Comparison of ENCODE assay signal across 26 cellular contexts in genomic region chr2:18369750-18370149, GRCh38.
DNase-seq lines count a peak whose midpoint lies in the region; ATAC-seq and TF ChIP-seq lines count a peak whose summit lies in the region.
"Had no signal": no experiment of that assay in that cellular context is flagged by ENCODE, and none has a peak within 500 bp of the region (broad histone marks: within the 10 kb centered on the region; RNA-seq: fewer than 3 reads in every experiment).

No MANE protein-coding gene starts in this region.

- H3K9me2 ChIP-seq in SK-N-SH, result no peaks in the 10 kb centered on the region

- no peaks in the 10 kb centered on the region for H3K36me3 ChIP-seq in SK-N-SH (replicated peaks in 1 of 2; ENCODE audit: control insufficient read depth in 1 of 2, insufficient read depth in 2 of 2, low read length in 1 of 2)
- H3K36me3 ChIP-seq: sigmoid colon, transverse colon had no signal

- no peaks in the 10 kb centered on the region for H3K9me3 Mint-ChIP-seq in CD4-positive, alpha-beta T cell
- H3K9me3 Mint-ChIP-seq: activated CD8-positive, alpha-beta T cell treated with anti-CD3 and anti-CD28 coated beads for 36 hours; CD8-positive, alpha-beta T cell; T-cell had no signal

- H3K79me2 ChIP-seq in SK-N-SH (ENCODE audit: insufficient read depth), result no peaks in the 10 kb centered on the region

- intact Hi-C loops in CD4-positive, alpha-beta T cell (cut with DNase I, micrococcal nuclease), result no loop called here

- ATAC-seq in SK-N-SH treated with all-trans-retinoic acid at 6 μM for 48 hours (no peak), GM21723 (IDR thresholded peaks at IDR 0.05; ENCODE audit: unreplicated experiment) (no peak)
- no peak for ATAC-seq in CD4-positive, alpha-beta T cell (ENCODE audit: poor library complexity)
- ATAC-seq: activated CD8-positive, alpha-beta T cell treated with anti-CD3 and anti-CD28 coated beads for 36 hours; CD8-positive, alpha-beta T cell; T-cell had no signal

- DNase-seq in SK-N-SH, result no peak
- peak; percentile 67 for DNase-seq in amniotic epithelial cell (ENCODE audit: low read depth)
- peak; percentile 70 for DNase-seq in fibroblast of pulmonary artery (ENCODE audit: low read depth)
- DNase-seq in CD4-positive, alpha-beta T cell, result no peak
- no peak for DNase-seq in cerebellum (ENCODE audit: low spot score)
- no peak for DNase-seq in NCI-H1048 (lab: John Stamatoyannopoulos, UW)
- DNase-seq: activated CD4-positive, CD25-positive, alpha-beta regulatory T cell treated with anti-CD3 and anti-CD28 coated beads, Interleukin-2, amount 50 U/mL, for 72 hours; activated CD8-positive, alpha-beta T cell treated with anti-CD3 and anti-CD28 coated beads for 36 hours; activated effector memory CD4-positive, alpha-beta T cell treated with anti-CD3 and anti-CD28 coated beads, Interleukin-2, amount 50 U/mL, for 16 hours; AML-193; CD8-positive, alpha-beta T cell; DMS153; GF-D8; head of caudate nucleus; mammary epithelial cell; NCI-H187 treated with DMSO at 0.1 percent for 48 hours; NCI-H69; posterior cingulate gyrus; SHP77; sigmoid colon; T-cell; transverse colon had no signal

- POLR2A ChIA-PET in SK-N-SH (lab: Yijun Ruan, JAX), result no interaction called here
- POLR2A ChIA-PET in CD4-positive, alpha-beta T cell (lab: Charles Lee), result no interaction called here

- H3K4me3 ChIP-seq in SK-N-SH (ENCODE audit: low read depth in 2 of 2, low read length in 1 of 2) (no peak overlapping the region), fibroblast of pulmonary artery (replicated peaks; ENCODE audit: low read depth, low read length) (no peak overlapping the region)
- H3K4me3 ChIP-seq: sigmoid colon, transverse colon had no signal

- no peak overlapping the region for H2AFZ ChIP-seq in SK-N-SH (ENCODE audit: low read depth)

- 16% methylated on average over 2 of the region's 2 CpGs for WGBS in SK-N-SH (ENCODE audit: low lambda C conversion rate)

- no peaks in the 10 kb centered on the region for H3K36me3 Mint-ChIP-seq in CD4-positive, alpha-beta T cell (ENCODE audit: low read depth)
- H3K36me3 Mint-ChIP-seq: brain; CD8-positive, alpha-beta T cell; T-cell had no signal

- H3K4me2 ChIP-seq in SK-N-SH, result no peak overlapping the region

- H3K4me1 ChIP-seq in SK-N-SH (ENCODE audit: control insufficient read depth in 1 of 2, insufficient read depth in 2 of 2, low read depth in 1 of 2, low read length in 1 of 2), result no peaks in the 10 kb centered on the region; a peak in 1 of 4 replicates
- H3K4me1 ChIP-seq: transverse colon had no signal

- H3K9me3 ChIP-seq in SK-N-SH, result no peaks in the 10 kb centered on the region
- H3K9me3 ChIP-seq in CD4-positive, alpha-beta T cell (ENCODE audit: control insufficient read depth, low read length), result no peaks in the 10 kb centered on the region
- H3K9me3 ChIP-seq: sigmoid colon, transverse colon had no signal

- TF ChIP-seq CTCF in SK-N-SH (IDR thresholded peaks at IDR 0.05), result no peak
- no peak for TF ChIP-seq CTCF in fibroblast of pulmonary artery (IDR thresholded peaks at IDR 0.05; ENCODE audit: low read length, missing control alignments)
- no peak for TF ChIP-seq CTCF in CD4-positive, alpha-beta T cell (IDR thresholded peaks at IDR 0.05)

- no peak overlapping the region for H3K27ac Mint-ChIP-seq in CD4-positive, alpha-beta T cell
- H3K27ac Mint-ChIP-seq: activated CD8-positive, alpha-beta T cell treated with anti-CD3 and anti-CD28 coated beads for 36 hours; brain; CD8-positive, alpha-beta T cell; T-cell had no signal

- TF ChIP-seq RAD21 in SK-N-SH (IDR thresholded peaks at IDR 0.05; ENCODE audit: low read length), result no peak

- no peak for TF ChIP-seq EP300 in SK-N-SH (IDR thresholded peaks at IDR 0.05; ENCODE audit: borderline replicate concordance in 1 of 2, low read depth in 1 of 2, low read length in 1 of 2)

- CTCF ChIA-PET in SK-N-SH (lab: Yijun Ruan, JAX), result interaction anchor here (1.8 kb wide), 1 partner anchor 9 kb away, joined by 9 read pairs; no protein-coding TSS in a partner anchor
- CTCF ChIA-PET in CD4-positive, alpha-beta T cell (lab: Charles Lee), result no interaction called here

- H3K4me3 Mint-ChIP-seq in CD4-positive, alpha-beta T cell, result no peak overlapping the region
- H3K4me3 Mint-ChIP-seq: activated CD8-positive, alpha-beta T cell treated with anti-CD3 and anti-CD28 coated beads for 36 hours; brain; CD8-positive, alpha-beta T cell; T-cell had no signal

- H3K9ac ChIP-seq in SK-N-SH, result no peak overlapping the region

- H3K27me3 ChIP-seq in SK-N-SH (ENCODE audit: insufficient read depth), result 0 out of 2 replicates have a peak, but pooled peaks cover 11% of the 10 kb centered on the region
- H3K27me3 ChIP-seq in CD4-positive, alpha-beta T cell (ENCODE audit: control insufficient read depth, insufficient read depth, low read length), result peaks cover 8% of the 10 kb centered on the region
- H3K27me3 ChIP-seq: sigmoid colon, transverse colon had no signal

- H3K27ac ChIP-seq in SK-N-SH (ENCODE audit: low read depth in 2 of 2, low read length in 1 of 2), result no peak overlapping the region
- H3K27ac ChIP-seq in CD4-positive, alpha-beta T cell (ENCODE audit: low read depth, low read length), result no peak overlapping the region
- H3K27ac ChIP-seq: 22Rv1, sigmoid colon, transverse colon had no signal

- peaks cover 9% of the 10 kb centered on the region for H3K27me3 Mint-ChIP-seq in CD4-positive, alpha-beta T cell

- no peaks in the 10 kb centered on the region for H3K4me1 Mint-ChIP-seq in CD4-positive, alpha-beta T cell (ENCODE audit: low read depth)
- H3K4me1 Mint-ChIP-seq: T-cell had no signal

- no peaks in the 10 kb centered on the region for H3F3A ChIP-seq in SK-N-SH (replicated peaks; ENCODE audit: insufficient read depth)

- no peaks in the 10 kb centered on the region for H4K20me1 ChIP-seq in SK-N-SH (ENCODE audit: insufficient read depth)

TF ChIP-seq in SK-N-SH, 30 proteins besides CTCF, POLR2A, EP300 and RAD21:
- TF ChIP-seq USF2 (IDR thresholded peaks at IDR 0.05; ENCODE audit: borderline replicate concordance, low read depth, low read length) (no peak), PBX3 (IDR thresholded peaks at IDR 0.05) (0 out of 2 replicates have a peak, but pooled peaks have one; percentile 11)

TF ChIP-seq in SK-N-SH treated with all-trans-retinoic acid at 6 μM for 48 hours, 23 proteins besides CTCF, POLR2A, EP300 and RAD21:
- no peak for TF ChIP-seq ZNF565 (CRISPR knock-in tag; conservative IDR thresholded peaks at IDR 0.05; ENCODE audit: low read depth)
- no peak for TF ChIP-seq ZNF8 (CRISPR knock-in tag; IDR thresholded peaks at IDR 0.05)
- TF ChIP-seq ZC3H10 (CRISPR knock-in tag; IDR thresholded peaks at IDR 0.05), result no peak
- no peak for TF ChIP-seq ZNF70 (CRISPR knock-in tag; IDR thresholded peaks at IDR 0.05)
- TF ChIP-seq BACH2 (CRISPR knock-in tag; IDR thresholded peaks at IDR 0.05; ENCODE audit: borderline replicate concordance), result no peak
- TF ChIP-seq ESRRG (CRISPR knock-in tag; IDR thresholded peaks at IDR 0.05), result no peak
- TF ChIP-seq SNAI2 (CRISPR knock-in tag; IDR thresholded peaks at IDR 0.05), result no peak
- no peak for TF ChIP-seq RARB (CRISPR knock-in tag; IDR thresholded peaks at IDR 0.05)
- no peak for TF ChIP-seq OSR1 (CRISPR knock-in tag; IDR thresholded peaks at IDR 0.05)
- no peak for TF ChIP-seq ARNTL (CRISPR knock-in tag; IDR thresholded peaks at IDR 0.05; ENCODE audit: borderline replicate concordance, low read depth)
- TF ChIP-seq TCF4 (CRISPR knock-in tag; IDR thresholded peaks at IDR 0.05; ENCODE audit: borderline replicate concordance), result no peak
- no peak for TF ChIP-seq TOX (CRISPR knock-in tag; IDR thresholded peaks at IDR 0.05; ENCODE audit: borderline replicate concordance)
- no peak for TF ChIP-seq ZFP30 (CRISPR knock-in tag; IDR thresholded peaks at IDR 0.05)
- no peak for TF ChIP-seq PATZ1 (CRISPR knock-in tag; IDR thresholded peaks at IDR 0.05; ENCODE audit: borderline replicate concordance)
- no peak for TF ChIP-seq PPARA (CRISPR knock-in tag; IDR thresholded peaks at IDR 0.05; ENCODE audit: borderline replicate concordance)
- no peak for TF ChIP-seq ISL1 (CRISPR knock-in tag; IDR thresholded peaks at IDR 0.05)
- TF ChIP-seq CSRNP3 (CRISPR knock-in tag; IDR thresholded peaks at IDR 0.05), result no peak

Comparison
In these comparisons a context has a peak if more than half of its experiments do, and no peak if none do; other contexts are left out.
1. DNase-seq: peak in amniotic epithelial cell (single experiment) and fibroblast of pulmonary artery (single experiment); none in SK-N-SH (single experiment), CD4-positive, alpha-beta T cell (0 of 10), cerebellum (single experiment) and NCI-H1048 (single experiment).